In the genomic region with DNA sequence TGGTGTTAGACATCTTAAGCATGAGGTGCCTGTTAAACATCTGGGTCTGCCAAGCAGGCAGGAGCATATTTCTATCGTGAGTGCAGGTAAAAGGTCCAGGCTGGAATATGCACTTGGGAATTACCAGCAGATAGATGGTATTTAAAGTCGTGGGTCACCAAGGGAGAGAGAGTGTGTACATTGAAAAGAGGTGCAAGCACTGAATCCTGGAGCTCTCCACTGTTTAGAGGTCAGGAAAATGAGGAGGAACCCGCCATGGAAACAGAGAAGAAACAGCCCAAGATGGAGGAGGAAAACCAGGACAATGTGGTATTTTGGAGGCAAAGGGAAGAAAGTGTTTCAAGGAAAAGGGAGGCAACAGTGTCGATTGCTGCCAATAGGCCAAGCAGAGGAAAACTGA, we compare ENCODE assay signal across 23 cellular contexts. TPM values are rescaled to one million over a fixed set of nuclear protein-coding genes. Genes with fewer than 3 reads are reported as not detected.
A peak's percentile ranks its signal among the peaks of the same experiment; 100 is the strongest.
DNase-seq lines count a peak whose midpoint lies in the region; ATAC-seq, FAIRE-seq and TF ChIP-seq lines count a peak whose summit lies in the region.
"Had no signal": no experiment of that assay in that cellular context is flagged by ENCODE, and none has a peak within 500 bp of the region (broad histone marks: within the 10 kb centered on the region; RNA-seq: fewer than 3 reads in every experiment).

No MANE protein-coding gene starts in this region.

- no peaks in the 10 kb centered on the region for H3K9me3 ChIP-seq in HepG2 (ENCODE audit: low read length)
- no peaks in the 10 kb centered on the region for H3K9me3 ChIP-seq in right lobe of liver
- no peaks in the 10 kb centered on the region for H3K9me3 ChIP-seq in trophoblast cell (ENCODE audit: insufficient read depth, low read depth, low read length)
- H3K9me3 ChIP-seq: A549; BLaER1 treated with 17β-estradiol and CSF1 and Interleukin-3, amounts not matched to agents 10 nM and 100 nM; Caco-2 had no signal

- H3K27me3 ChIP-seq in HepG2 (ENCODE audit: control insufficient read depth in 1 of 2, insufficient read depth in 2 of 2, low read length in 2 of 2), result no peaks in the 10 kb centered on the region
- no peaks in the 10 kb centered on the region for H3K27me3 ChIP-seq in right lobe of liver
- no peaks in the 10 kb centered on the region for H3K27me3 ChIP-seq in trophoblast cell (ENCODE audit: insufficient read depth, low read length)
- H3K27me3 ChIP-seq: BLaER1 treated with 17β-estradiol and CSF1 and Interleukin-3, amounts not matched to agents 10 nM and 100 nM had no signal

- POLR2A ChIA-PET in HepG2 (lab: Yijun Ruan, JAX), result no interaction called here

- H4K12ac ChIP-seq in trophoblast cell (ENCODE audit: low read depth, low read length), result no peak overlapping the region

- ATAC-seq in HepG2 (no peak), right lobe of liver (no peak), GM21737 (IDR thresholded peaks at IDR 0.05; ENCODE audit: unreplicated experiment) (no peak)
- ATAC-seq: A549; CD8-positive, alpha-beta T cell had no signal

- 95% methylated on average over 4 of the region's 4 CpGs for WGBS in HepG2 (ENCODE audit: low lambda C conversion rate)
- 67% methylated on average over 4 of the region's 4 CpGs for WGBS in right lobe of liver (ENCODE audit: insufficient coverage, low coverage, low lambda C conversion rate, missing lambda C conversion rate)
- WGBS in trophoblast cell (ENCODE audit: extremely low coverage, insufficient coverage, insufficient read length), result no CpG with 5 or more reads among the region's 4 CpGs

- H3K9ac ChIP-seq in HepG2 (ENCODE audit: insufficient read depth, low read depth, low read length) (no peak overlapping the region), trophoblast cell (ENCODE audit: low read length) (no peak overlapping the region)
- H3K9ac ChIP-seq: BLaER1 treated with 17β-estradiol and CSF1 and Interleukin-3, amounts not matched to agents 10 nM and 100 nM had no signal

- no peak overlapping the region for H4K8ac ChIP-seq in trophoblast cell (ENCODE audit: low read depth, low read length)

- no peak for TF ChIP-seq CTCF in HepG2 (CRISPR knock-in tag; IDR thresholded peaks at IDR 0.05)
- no peak for TF ChIP-seq CTCF in right lobe of liver (IDR thresholded peaks at IDR 0.05)
- TF ChIP-seq CTCF in endothelial cell (IDR thresholded peaks at IDR 0.05; ENCODE audit: unreplicated experiment), result no peak
- no peak for TF ChIP-seq CTCF in type B pancreatic cell (conservative IDR thresholded peaks at IDR 0.05)

- H3K4me3 ChIP-seq in HepG2 (replicated peaks in 1 of 3; ENCODE audit: insufficient read depth in 1 of 3, low read depth in 2 of 3, low read length in 3 of 3), result no peak overlapping the region
- no peak overlapping the region for H3K4me3 ChIP-seq in right lobe of liver
- no peak overlapping the region for H3K4me3 ChIP-seq in trophoblast cell (ENCODE audit: low read depth, low read length)
- H3K4me3 ChIP-seq: A549; BLaER1 treated with 17β-estradiol and CSF1 and Interleukin-3, amounts not matched to agents 10 nM and 100 nM had no signal

- TF ChIP-seq POLR2A in HepG2 (IDR thresholded peaks at IDR 0.05; ENCODE audit: insufficient read depth in 1 of 2, low read depth in 2 of 2, low read length in 2 of 2) (no peak), right lobe of liver (IDR thresholded peaks at IDR 0.05) (no peak)

- H3K14ac ChIP-seq in trophoblast cell (ENCODE audit: low read length), result no peak overlapping the region

- CTCF ChIA-PET in HepG2 (lab: Yijun Ruan, JAX; ENCODE audit: low intra/inter-chr PET ratio, low total read pairs), result no interaction called here

- no TSS peak for BruUV-seq in HepG2 (replicated peaks; lab: Mats Ljungman, UMichigan)

- no peak overlapping the region for H2BK120ac ChIP-seq in trophoblast cell (ENCODE audit: insufficient read depth, low read length, poor library complexity)

- H3K4me2 ChIP-seq in HepG2 (ENCODE audit: low read depth, low read length) (no peak overlapping the region), trophoblast cell (ENCODE audit: low read length) (no peak overlapping the region)
- H3K4me2 ChIP-seq: A549; BLaER1 treated with 17β-estradiol and CSF1 and Interleukin-3, amounts not matched to agents 10 nM and 100 nM had no signal

- TF ChIP-seq RAD21 in HepG2 (CRISPR knock-in tag; IDR thresholded peaks at IDR 0.05), result no peak

- H3K4me3 Mint-ChIP-seq in endothelial cell (ENCODE audit: unreplicated experiment), result no peak overlapping the region
- no peak overlapping the region for H3K4me3 Mint-ChIP-seq in type B pancreatic cell
- H3K4me3 Mint-ChIP-seq: B cell; CD4-positive, alpha-beta T cell; CD8-positive, alpha-beta T cell had no signal

- H3K79me2 ChIP-seq in HepG2 (ENCODE audit: insufficient read depth, low read length), result peaks cover 62% of the 10 kb centered on the region
- H3K79me2 ChIP-seq in trophoblast cell (ENCODE audit: control insufficient read depth, insufficient read depth, low read length, poor library complexity), result peaks cover 10% of the 10 kb centered on the region

- peaks cover 2% of the 10 kb centered on the region for H3K36me3 Mint-ChIP-seq in endothelial cell (ENCODE audit: low read depth, unreplicated experiment)
- H3K36me3 Mint-ChIP-seq in type B pancreatic cell, result peaks cover 41% of the 10 kb centered on the region
- H3K36me3 Mint-ChIP-seq: CD8-positive, alpha-beta T cell had no signal

- no peak for DNase-seq in HepG2 (ENCODE audit: low spot score)
- DNase-seq in right lobe of liver, result no peak
- no peak for DNase-seq in endothelial cell (ENCODE audit: low spot score)
- peak in 1 of 2 donors; percentile 68 for DNase-seq in trophoblast cell
- no peak for DNase-seq in type B pancreatic cell (ENCODE audit: extremely low spot score, unreplicated experiment)
- DNase-seq in mesenteric fat pad (ENCODE audit: low spot score), result no peak
- DNase-seq in middle frontal gyrus (ENCODE audit: extremely low spot score, low spot score), result no peak
- DNase-seq: AML-193; Caco-2; Calu3; CD4-positive, alpha-beta T cell; CD8-positive, alpha-beta T cell; DMS79 treated with DMSO at 0.1 percent for 48 hours; GF-D8 had no signal

- H3K4me1 ChIP-seq in HepG2 (ENCODE audit: insufficient read depth, low read length) (0 out of 2 replicates have a peak, but pooled peaks cover 2% of the 10 kb centered on the region), right lobe of liver (no peaks in the 10 kb centered on the region), trophoblast cell (ENCODE audit: control insufficient read depth in 1 of 2, insufficient read depth in 2 of 2, low read length in 2 of 2) (peaks cover 0 to 7% of the 10 kb centered on the region in 2 experiments)
- H3K4me1 ChIP-seq: A549, Caco-2 had no signal

- intact Hi-C loops in HepG2 (cut with micrococcal nuclease; ENCODE audit: unreplicated experiment), result loop anchor here (5.0 kb wide), 1 partner anchor 44 kb away; a partner anchor contains a TSS
- intact Hi-C loops in right lobe of liver (cut with DNase I), result no loop called here

- in situ Hi-C loops in HepG2 (cut with HindIII; ENCODE audit: extremely low pct_ligation_motif_present, low pct_unique_long_range_greater_than_20kb), result no loop called here

- H3K27ac Mint-ChIP-seq in endothelial cell (ENCODE audit: unreplicated experiment), result peak overlapping the region; percentile 61
- peak overlapping the region; percentile 3 for H3K27ac Mint-ChIP-seq in type B pancreatic cell
- H3K27ac Mint-ChIP-seq: B cell; CD4-positive, alpha-beta T cell; CD8-positive, alpha-beta T cell had no signal

- peak overlapping the region; percentile 19 for H3K4ac ChIP-seq in trophoblast cell (ENCODE audit: low read depth, low read length)

- no peak overlapping the region for H3K23ac ChIP-seq in trophoblast cell (ENCODE audit: low read length)

- no peaks in the 10 kb centered on the region for H3K79me1 ChIP-seq in trophoblast cell (ENCODE audit: low read length)

- no peak overlapping the region for H2BK12ac ChIP-seq in trophoblast cell (ENCODE audit: low read length)

- H2BK5ac ChIP-seq in trophoblast cell (ENCODE audit: low read depth, low read length, poor library complexity), result no peak overlapping the region

- TF ChIP-seq EP300 in HepG2 (IDR thresholded peaks at IDR 0.05; ENCODE audit: low read depth in 2 of 2, low read length in 2 of 2), result no peak
- no peak for TF ChIP-seq EP300 in HepG2 (CRISPR knock-in tag; IDR thresholded peaks at IDR 0.05; ENCODE audit: borderline replicate concordance)

- H3K4me1 Mint-ChIP-seq in endothelial cell (ENCODE audit: unreplicated experiment) (peaks cover 58% of the 10 kb centered on the region), type B pancreatic cell (ENCODE audit: unreplicated experiment) (peaks cover 9% of the 10 kb centered on the region)
- H3K4me1 Mint-ChIP-seq: B cell had no signal

- H3K9me3 Mint-ChIP-seq in endothelial cell (ENCODE audit: unreplicated experiment) (no peaks in the 10 kb centered on the region), type B pancreatic cell (no peaks in the 10 kb centered on the region)
- H3K9me3 Mint-ChIP-seq: CD4-positive, alpha-beta T cell; CD8-positive, alpha-beta T cell had no signal

- H3K27ac ChIP-seq in HepG2 (ENCODE audit: extremely low read length, insufficient read depth, low read length) (no peak overlapping the region), right lobe of liver (no peak overlapping the region), trophoblast cell (ENCODE audit: low read depth, low read length) (no peak overlapping the region)
- H3K27ac ChIP-seq: 22Rv1; A549; BLaER1 treated with 17β-estradiol and CSF1 and Interleukin-3, amounts not matched to agents 10 nM and 100 nM; C4-2B had no signal

- no peak overlapping the region for H2AK5ac ChIP-seq in trophoblast cell (ENCODE audit: low read length)

- H3K36me3 ChIP-seq in HepG2 (replicated peaks in 1 of 2; ENCODE audit: control insufficient read depth in 1 of 2, insufficient read depth in 2 of 2, low read length in 2 of 2) (peaks cover 34 to 92% of the 10 kb centered on the region in 2 experiments), right lobe of liver (no peaks in the 10 kb centered on the region), trophoblast cell (ENCODE audit: control insufficient read depth in 1 of 2, insufficient read depth in 2 of 2, low read length in 2 of 2) (peaks cover 23 to 50% of the 10 kb centered on the region in 2 experiments)

- H4K20me1 ChIP-seq in HepG2 (ENCODE audit: insufficient read depth, low read length), result peaks cover 36% of the 10 kb centered on the region

- H3K27me3 Mint-ChIP-seq in endothelial cell (ENCODE audit: unreplicated experiment) (peaks cover 1% of the 10 kb centered on the region), type B pancreatic cell (no peaks in the 10 kb centered on the region)

- H4K91ac ChIP-seq in trophoblast cell (ENCODE audit: low read depth, low read length), result no peak overlapping the region

- no peak for FAIRE-seq in HepG2 (lab: Jason Lieb, UNC)
- FAIRE-seq: A549, D721Med, G401.6, GM12891 had no signal

- H3K18ac ChIP-seq in trophoblast cell (ENCODE audit: low read length), result no peak overlapping the region

- H2AFZ ChIP-seq in HepG2 (ENCODE audit: low read length) (no peak overlapping the region), trophoblast cell (ENCODE audit: insufficient read depth, low read length, poor library complexity) (no peak overlapping the region)

RNA-seq across cellular contexts. Expression of a gene that starts 46.4 kb away (rescaled TPM):
- total RNA-seq in HepG2 (2016; rRNA removed; fragmentation: Illumina TruSeq; extraction: Trizol), result 35.4 and 46.3 TPM in 2 replicates
- 64.4 and 66.8 TPM in 2 replicates for total RNA-seq in HepG2 (2016; cell fraction: cytosol; rRNA removed; fragmentation: Illumina TruSeq; extraction: Trizol; ENCODE audit: low read depth)
- total RNA-seq in HepG2 (2016; cell fraction: insoluble cytoplasmic fraction; rRNA removed; fragmentation: Illumina TruSeq; extraction: Trizol), result 32.9 and 45.1 TPM in 2 replicates
- total RNA-seq in HepG2 (2016; cell fraction: membrane; rRNA removed; fragmentation: Illumina TruSeq; extraction: Trizol), result 83.9 and 85.3 TPM in 2 replicates
- 42.5 and 44.5 TPM in 2 replicates for total RNA-seq in HepG2 (2016; cell fraction: nucleus; rRNA removed; fragmentation: Illumina TruSeq; extraction: Trizol)
- polyA plus RNA-seq in HepG2 (2011; rRNA removed), result 24.8 and 27.5 TPM in 2 replicates
- 28.3 and 32.5 TPM in 2 replicates for polyA plus RNA-seq in HepG2 (2011; cell fraction: cytosol; rRNA removed)
- polyA plus RNA-seq in HepG2 (2011; cell fraction: nucleus; rRNA removed), result 26.7 and 28.4 TPM in 2 replicates
- polyA plus RNA-seq in HepG2 (2012), result 29.4 and 72.1 TPM in 2 replicates
- polyA plus RNA-seq in HepG2 (2016; cell fraction: cytosol; fragmentation: Illumina TruSeq; extraction: Trizol; ENCODE audit: low read depth), result 7.7 and 9.6 TPM in 2 replicates
- 42.9 and 49.8 TPM in 2 replicates for polyA plus RNA-seq in HepG2 (2016; cell fraction: insoluble cytoplasmic fraction; fragmentation: Illumina TruSeq; extraction: Trizol; ENCODE audit: low read depth)
- 32.5 and 38.1 TPM in 2 replicates for polyA plus RNA-seq in HepG2 (2016; cell fraction: membrane; fragmentation: Illumina TruSeq; extraction: Trizol; ENCODE audit: low read depth)
- polyA plus RNA-seq in HepG2 (2016; cell fraction: nucleus; fragmentation: Illumina TruSeq; extraction: Trizol; ENCODE audit: insufficient read depth, low read depth), result 56.9 and 64.9 TPM in 2 replicates
- 26.7 and 80.6 TPM in 2 replicates for polyA minus RNA-seq in HepG2 (2011; rRNA and poly(A)+ RNA removed; ENCODE audit: low replicate concordance)
- polyA minus RNA-seq in HepG2 (2011; cell fraction: cytosol; rRNA and poly(A)+ RNA removed), result 40.3 and 44.4 TPM in 2 replicates
- 66.8 and 71.1 TPM in 2 replicates for polyA minus RNA-seq in HepG2 (2011; cell fraction: nucleus; rRNA and poly(A)+ RNA removed)
- 1 to 10 TPM; 1.9 to 7.9 (median 5.3) TPM for total RNA-seq in right lobe of liver
- 32.5 TPM for total RNA-seq in endothelial cell (ENCODE audit: unreplicated experiment)
- polyA plus RNA-seq in trophoblast cell (2013), result 243 and 254 TPM in 2 replicates
- 74.2 and 96.7 TPM in 2 replicates for total RNA-seq in type B pancreatic cell (ENCODE audit: low replicate concordance)
- 55.7 TPM for total RNA-seq in mesenteric fat pad
